ENCODE assay signal across 1 cellular context in the genomic region with DNA sequence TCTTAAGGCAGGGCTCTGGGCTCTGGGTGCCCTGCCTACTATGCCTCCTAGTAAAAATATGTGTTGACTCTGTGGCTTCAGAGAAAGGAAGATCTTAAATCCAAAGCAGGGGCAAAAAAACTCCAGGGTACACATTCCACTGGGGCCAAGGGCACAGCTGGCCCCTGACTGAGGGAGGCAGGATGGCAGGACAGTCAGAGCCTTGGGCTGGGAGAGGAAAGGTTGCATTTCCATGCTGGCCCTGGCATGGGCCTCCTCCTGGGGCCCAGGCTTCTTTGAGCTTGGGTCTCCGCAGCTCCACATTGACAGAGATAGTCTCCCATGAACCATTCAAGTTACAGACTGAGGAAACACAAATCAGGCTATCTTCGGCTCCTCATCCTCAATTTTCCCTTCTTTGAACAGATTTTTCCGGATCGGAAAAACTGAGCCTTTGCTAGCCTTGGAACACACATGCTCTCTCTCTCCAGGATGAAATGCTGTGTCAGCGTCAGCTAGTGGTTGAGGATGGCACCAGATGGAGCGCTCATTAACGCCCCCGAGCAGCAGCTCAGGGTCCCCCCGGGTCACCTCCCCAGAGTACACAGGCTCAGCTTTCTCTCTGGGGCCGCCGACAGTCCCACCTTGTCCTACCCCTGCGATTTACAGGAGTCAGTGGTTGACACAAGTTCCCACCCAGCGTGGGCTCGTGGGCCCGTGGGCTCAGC.
TF ChIP-seq lines count a peak whose summit lies in the region.

No MANE protein-coding gene starts in this region.

TF ChIP-seq in A549, 52 proteins besides CTCF, POLR2A, EP300 and RAD21 (continued from another document):
- TF ChIP-seq, protein P1, sequence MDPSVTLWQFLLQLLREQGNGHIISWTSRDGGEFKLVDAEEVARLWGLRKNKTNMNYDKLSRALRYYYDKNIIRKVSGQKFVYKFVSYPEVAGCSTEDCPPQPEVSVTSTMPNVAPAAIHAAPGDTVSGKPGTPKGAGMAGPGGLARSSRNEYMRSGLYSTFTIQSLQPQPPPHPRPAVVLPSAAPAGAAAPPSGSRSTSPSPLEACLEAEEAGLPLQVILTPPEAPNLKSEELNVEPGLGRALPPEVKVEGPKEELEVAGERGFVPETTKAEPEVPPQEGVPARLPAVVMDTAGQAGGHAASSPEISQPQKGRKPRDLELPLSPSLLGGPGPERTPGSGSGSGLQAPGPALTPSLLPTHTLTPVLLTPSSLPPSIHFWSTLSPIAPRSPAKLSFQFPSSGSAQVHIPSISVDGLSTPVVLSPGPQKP (IDR thresholded peaks at IDR 0.05; ENCODE audit: low read depth, low read length), result no peak
- TF ChIP-seq, protein P2, sequence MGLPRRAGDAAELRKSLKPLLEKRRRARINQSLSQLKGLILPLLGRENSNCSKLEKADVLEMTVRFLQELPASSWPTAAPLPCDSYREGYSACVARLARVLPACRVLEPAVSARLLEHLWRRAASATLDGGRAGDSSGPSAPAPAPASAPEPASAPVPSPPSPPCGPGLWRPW (IDR thresholded peaks at IDR 0.05), result no peak
- TF ChIP-seq HOXB13 (CRISPR knock-in tag; IDR thresholded peaks at IDR 0.05; ENCODE audit: low read depth), result no peak
